ENCODE assay signal across 1 cellular context in the genomic region with DNA sequence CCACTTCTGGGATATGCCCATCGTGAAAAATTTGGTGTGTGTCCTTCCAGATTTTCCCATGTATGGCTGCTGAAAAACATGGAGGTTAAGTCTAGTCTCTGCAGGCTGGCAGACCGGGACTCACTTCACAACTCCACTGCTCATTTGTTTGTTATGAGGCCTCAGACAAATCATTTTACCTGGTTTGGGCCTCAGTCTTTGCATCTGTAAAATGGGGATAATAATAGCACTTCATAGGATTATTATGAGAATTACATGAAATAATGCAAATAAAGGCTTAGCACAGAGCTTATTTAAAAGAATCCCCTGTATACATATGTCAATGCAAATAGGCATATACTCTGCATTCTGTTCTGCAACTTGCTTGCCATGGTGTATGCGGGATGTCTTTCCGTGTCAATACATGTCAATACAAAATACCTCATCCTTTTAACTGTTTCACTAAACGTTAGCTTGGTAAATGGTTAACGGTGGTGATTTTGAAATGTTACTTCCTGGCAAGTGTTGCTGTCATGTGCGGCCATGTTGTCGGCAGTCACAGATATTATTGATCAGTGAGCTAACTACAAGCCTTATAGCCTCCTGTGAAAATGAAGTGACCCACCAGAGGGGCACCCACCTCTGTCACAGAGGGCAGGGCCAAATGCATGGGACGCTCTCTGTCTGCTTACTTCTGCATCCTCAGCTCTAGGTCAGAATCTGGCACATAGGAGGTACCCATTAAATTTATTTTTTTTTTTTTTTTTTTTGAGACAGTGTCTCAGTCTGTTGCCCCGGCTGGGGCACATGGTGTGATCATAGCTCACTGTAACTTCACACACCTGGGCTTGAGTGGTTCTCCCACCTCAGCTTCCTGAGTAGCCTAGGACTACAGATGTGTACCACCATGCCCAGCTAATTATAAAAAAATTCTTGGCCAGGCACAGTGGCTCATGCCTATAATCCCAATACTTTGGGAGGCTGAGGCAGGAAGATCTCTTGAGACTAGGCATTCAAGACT.
A peak's percentile ranks its signal among the peaks of the same experiment; 100 is the strongest.
TF ChIP-seq lines count a peak whose summit lies in the region.

No MANE protein-coding gene starts in this region.

TF ChIP-seq in K562, 482 proteins besides CTCF, POLR2A, EP300 and RAD21:
- TF ChIP-seq RBM25 (IDR thresholded peaks at IDR 0.05; ENCODE audit: low read depth, low read length, severe bottlenecking) (peak; percentile 91), ADNP (tag; IDR thresholded peaks at IDR 0.05) (peak; percentile 89), KDM1A (IDR thresholded peaks at IDR 0.05) (peak; percentile 47 to 71), SRSF7 (optimal IDR thresholded peaks at IDR 0.05; ENCODE audit: low read depth, low read length) (no peak), SREBF1 (IDR thresholded peaks at IDR 0.05; ENCODE audit: borderline replicate concordance, low read depth, low read length) (no peak), HDAC2 (IDR thresholded peaks at IDR 0.05) (peak; percentile 46; the same call in 1 of the 2 replicates), HNRNPLL (IDR thresholded peaks at IDR 0.05; ENCODE audit: low read depth, low read length, poor library complexity, severe bottlenecking) (no peak), CBX1 (IDR thresholded peaks at IDR 0.05; ENCODE audit: low read depth) (0 out of 2 replicates have a peak, but pooled peaks have one; percentile 31), BCOR (IDR thresholded peaks at IDR 0.05) (peak; percentile 92), SAFB (IDR thresholded peaks at IDR 0.05; ENCODE audit: borderline replicate concordance, low read depth, low read length) (no peak)
- TF ChIP-seq, protein P1, sequence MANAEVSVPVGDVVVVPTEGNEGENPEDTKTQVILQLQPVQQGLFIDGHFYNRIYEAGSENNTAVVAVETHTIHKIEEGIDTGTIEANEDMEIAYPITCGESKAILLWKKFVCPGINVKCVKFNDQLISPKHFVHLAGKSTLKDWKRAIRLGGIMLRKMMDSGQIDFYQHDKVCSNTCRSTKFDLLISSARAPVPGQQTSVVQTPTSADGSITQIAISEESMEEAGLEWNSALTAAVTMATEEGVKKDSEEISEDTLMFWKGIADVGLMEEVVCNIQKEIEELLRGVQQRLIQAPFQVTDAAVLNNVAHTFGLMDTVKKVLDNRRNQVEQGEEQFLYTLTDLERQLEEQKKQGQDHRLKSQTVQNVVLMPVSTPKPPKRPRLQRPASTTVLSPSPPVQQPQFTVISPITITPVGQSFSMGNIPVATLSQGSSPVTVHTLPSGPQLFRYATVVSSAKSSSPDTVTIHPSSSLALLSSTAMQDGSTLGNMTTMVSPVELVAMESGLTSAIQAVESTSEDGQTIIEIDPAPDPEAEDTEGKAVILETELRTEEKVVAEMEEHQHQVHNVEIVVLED (CRISPR knock-in tag; IDR thresholded peaks at IDR 0.05) = no peak
- TF ChIP-seq, protein P2, sequence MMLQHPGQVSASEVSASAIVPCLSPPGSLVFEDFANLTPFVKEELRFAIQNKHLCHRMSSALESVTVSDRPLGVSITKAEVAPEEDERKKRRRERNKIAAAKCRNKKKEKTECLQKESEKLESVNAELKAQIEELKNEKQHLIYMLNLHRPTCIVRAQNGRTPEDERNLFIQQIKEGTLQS (IDR thresholded peaks at IDR 0.05) = no peak
- TF ChIP-seq, protein P2 (CRISPR knock-in tag; conservative IDR thresholded peaks at IDR 0.05) = no peak
- TF ChIP-seq, protein P3, sequence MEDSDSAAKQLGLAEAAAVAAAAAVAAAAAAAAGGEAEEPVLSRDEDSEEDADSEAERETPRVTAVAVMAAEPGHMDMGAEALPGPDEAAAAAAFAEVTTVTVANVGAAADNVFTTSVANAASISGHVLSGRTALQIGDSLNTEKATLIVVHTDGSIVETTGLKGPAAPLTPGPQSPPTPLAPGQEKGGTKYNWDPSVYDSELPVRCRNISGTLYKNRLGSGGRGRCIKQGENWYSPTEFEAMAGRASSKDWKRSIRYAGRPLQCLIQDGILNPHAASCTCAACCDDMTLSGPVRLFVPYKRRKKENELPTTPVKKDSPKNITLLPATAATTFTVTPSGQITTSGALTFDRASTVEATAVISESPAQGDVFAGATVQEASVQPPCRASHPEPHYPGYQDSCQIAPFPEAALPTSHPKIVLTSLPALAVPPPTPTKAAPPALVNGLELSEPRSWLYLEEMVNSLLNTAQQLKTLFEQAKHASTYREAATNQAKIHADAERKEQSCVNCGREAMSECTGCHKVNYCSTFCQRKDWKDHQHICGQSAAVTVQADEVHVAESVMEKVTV (CRISPR knock-in tag; IDR thresholded peaks at IDR 0.05) = no peak
TF ChIP-seq in K562: peak in this region for 6.
